16 cellular contexts compared by ENCODE assay signal in the genomic region with DNA sequence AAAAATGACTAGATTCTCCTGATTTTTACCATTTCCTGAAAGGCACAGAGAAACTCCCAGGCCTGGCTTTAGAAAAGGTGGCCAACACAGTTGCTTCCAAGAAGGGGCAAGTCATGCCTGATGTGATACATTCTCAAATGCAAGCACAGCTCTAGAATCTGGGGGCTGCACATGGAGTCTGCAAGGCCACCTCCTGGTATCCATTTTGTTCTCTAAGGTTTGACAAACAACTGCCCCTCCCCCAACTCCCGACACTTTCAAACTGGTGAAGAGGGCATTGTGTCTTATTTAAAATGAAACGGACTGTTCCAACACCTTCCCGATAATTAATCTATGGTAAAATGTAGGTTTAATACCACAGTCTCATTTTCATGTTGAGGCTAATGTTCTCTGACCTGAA.
DNase-seq lines count a peak whose midpoint lies in the region; ATAC-seq and TF ChIP-seq lines count a peak whose summit lies in the region.
"Had no signal": no experiment of that assay in that cellular context is flagged by ENCODE, and none has a peak within 500 bp of the region (broad histone marks: within the 10 kb centered on the region; RNA-seq: fewer than 3 reads in every experiment).

No MANE protein-coding gene starts in this region.

- H4K5ac ChIP-seq in mesendoderm (ENCODE audit: low read length): no peak overlapping the region

- H3K27me3 Mint-ChIP-seq in endodermal cell (ENCODE audit: insufficient read depth): no peaks in the 10 kb centered on the region
- no peaks in the 10 kb centered on the region for H3K27me3 Mint-ChIP-seq in T-helper 2 cell treated with Interferon-gamma antibody and Interleukin-4, amounts not matched to agents 5 μg/mL and 100 μg/mL, for 36 hours (ENCODE audit: low read depth)
- H3K27me3 Mint-ChIP-seq: B cell, IgD-negative memory B cell had no signal

- H2BK5ac ChIP-seq in mesendoderm (ENCODE audit: low read length): no peak overlapping the region

- no peak overlapping the region for H3K27ac Mint-ChIP-seq in endodermal cell
- no peak overlapping the region for H3K27ac Mint-ChIP-seq in T-helper 2 cell treated with Interferon-gamma antibody and Interleukin-4, amounts not matched to agents 5 μg/mL and 100 μg/mL, for 36 hours
- H3K27ac Mint-ChIP-seq: B cell, IgD-negative memory B cell had no signal

- peak overlapping the region; percentile 78 for H2BK15ac ChIP-seq in mesendoderm (replicated peaks; ENCODE audit: low read depth)

- no peak for TF ChIP-seq CTCF in endodermal cell (conservative IDR thresholded peaks at IDR 0.05)

- H3K18ac ChIP-seq in mesendoderm (ENCODE audit: low read length): peak overlapping the region; percentile 84

- peaks cover 12% of the 10 kb centered on the region for H3K4me1 Mint-ChIP-seq in endodermal cell
- no peaks in the 10 kb centered on the region for H3K4me1 Mint-ChIP-seq in T-helper 2 cell treated with Interferon-gamma antibody and Interleukin-4, amounts not matched to agents 5 μg/mL and 100 μg/mL, for 36 hours (ENCODE audit: low read depth)
- H3K4me1 Mint-ChIP-seq: B cell, IgD-negative memory B cell had no signal

- DNase-seq in ELF-1 (ENCODE audit: low read depth, low spot score) (peak; percentile 16), NCI-H2227 (lab: John Stamatoyannopoulos, UW; ENCODE audit: unreplicated experiment) (peak; percentile 17), endodermal cell (peak; percentile 55), mesendoderm (peak; percentile 49)
- DNase-seq in activated CD4-positive, alpha-beta T cell treated with anti-CD3 and anti-CD28 coated beads for 4 hours: no peak
- no peak for DNase-seq in T-helper 2 cell treated with Interferon-gamma antibody and Interleukin-4, amounts not matched to agents 5 μg/mL and 100 μg/mL, for 36 hours (ENCODE audit: low spot score)
- DNase-seq: DMS79 treated with DMSO at 0.1 percent for 48 hours, HCEC 1CT, Kasumi-1, NCI-H1105, NCI-H2081 treated with DMSO at 0.1 percent for 48 hours, NCI-H524 had no signal

- H3K4me3 ChIP-seq in endodermal cell (ENCODE audit: low read length) (no peak overlapping the region), mesendoderm (ENCODE audit: low read length) (no peak overlapping the region)
- H3K4me3 ChIP-seq: SJSA1 had no signal

- no peak overlapping the region for H3K4me3 Mint-ChIP-seq in endodermal cell
- H3K4me3 Mint-ChIP-seq in T-helper 2 cell treated with Interferon-gamma antibody and Interleukin-4, amounts not matched to agents 5 μg/mL and 100 μg/mL, for 36 hours: no peak overlapping the region
- H3K4me3 Mint-ChIP-seq: B cell, IgD-negative memory B cell had no signal

- H3K36me3 Mint-ChIP-seq in endodermal cell (ENCODE audit: low read depth): no peaks in the 10 kb centered on the region
- H3K36me3 Mint-ChIP-seq in T-helper 2 cell treated with Interferon-gamma antibody and Interleukin-4, amounts not matched to agents 5 μg/mL and 100 μg/mL, for 36 hours (ENCODE audit: low read depth): no peaks in the 10 kb centered on the region
- H3K36me3 Mint-ChIP-seq: IgD-negative memory B cell had no signal

- no peak overlapping the region for H3K9ac ChIP-seq in endodermal cell (ENCODE audit: extremely low read depth, low read length, poor library complexity, severe bottlenecking)
- H3K9ac ChIP-seq in mesendoderm (ENCODE audit: low read length): no peak overlapping the region

- no peak overlapping the region for H3K56ac ChIP-seq in mesendoderm (ENCODE audit: low read length)

- H3K9me3 Mint-ChIP-seq in endodermal cell: no peaks in the 10 kb centered on the region
- no peaks in the 10 kb centered on the region for H3K9me3 Mint-ChIP-seq in T-helper 2 cell treated with Interferon-gamma antibody and Interleukin-4, amounts not matched to agents 5 μg/mL and 100 μg/mL, for 36 hours

- H4K8ac ChIP-seq in mesendoderm (ENCODE audit: low read depth, low read length): no peak overlapping the region

- H3K4ac ChIP-seq in mesendoderm (ENCODE audit: low read depth, low read length): peak overlapping the region; percentile 55

- no peak for ATAC-seq in HG03139 (IDR thresholded peaks at IDR 0.05; ENCODE audit: unreplicated experiment)

- H3K79me2 ChIP-seq in mesendoderm (ENCODE audit: control insufficient read depth, insufficient read depth, low read length): no peaks in the 10 kb centered on the region

- H3K4me2 ChIP-seq in mesendoderm (ENCODE audit: low read length): no peak overlapping the region

- no peaks in the 10 kb centered on the region for H3K79me1 ChIP-seq in mesendoderm (ENCODE audit: low read length)

- WGBS in endodermal cell (ENCODE audit: insufficient coverage in 1 of 2, insufficient read length in 1 of 2), 2 experiments: 81% methylated on average over 3 of the region's 3 CpGs; no CpG with 5 or more reads in 1 of the 2 experiments
- no CpG with 5 or more reads among the region's 3 CpGs for WGBS in mesendoderm (ENCODE audit: extremely low coverage, insufficient coverage, low lambda C conversion rate)

- H3K4me1 ChIP-seq in endodermal cell (ENCODE audit: control insufficient read depth, insufficient read depth, low read length) (no peaks in the 10 kb centered on the region), mesendoderm (ENCODE audit: control insufficient read depth, low read depth, low read length) (no peaks in the 10 kb centered on the region)
- H3K4me1 ChIP-seq: SJSA1 had no signal

- no peak overlapping the region for H3K23ac ChIP-seq in mesendoderm (ENCODE audit: low read length)

- no peaks in the 10 kb centered on the region for H3K27me3 ChIP-seq in endodermal cell (ENCODE audit: control insufficient read depth, insufficient read depth, low read length, poor library complexity, severe bottlenecking)
- H3K27me3 ChIP-seq in mesendoderm (ENCODE audit: insufficient read depth, low read length, poor library complexity): no peaks in the 10 kb centered on the region
- H3K27me3 ChIP-seq: SJSA1 had no signal

- H3K27ac ChIP-seq in endodermal cell (ENCODE audit: low read depth, low read length) (no peak overlapping the region), mesendoderm (ENCODE audit: low read depth, low read length) (no peak overlapping the region)
- H3K27ac ChIP-seq: SJSA1 had no signal

- H3K36me3 ChIP-seq in endodermal cell (ENCODE audit: control insufficient read depth, insufficient read depth, low read length): no peaks in the 10 kb centered on the region
- H3K36me3 ChIP-seq in mesendoderm (ENCODE audit: control insufficient read depth, insufficient read depth, low read length): no peaks in the 10 kb centered on the region
- H3K36me3 ChIP-seq: SJSA1 had no signal

- H2BK120ac ChIP-seq in mesendoderm (ENCODE audit: low read depth, low read length): no peak overlapping the region

- no peaks in the 10 kb centered on the region for H3K9me3 ChIP-seq in endodermal cell (ENCODE audit: control insufficient read depth, low read length)
- H3K9me3 ChIP-seq: SJSA1 had no signal

- H2AK5ac ChIP-seq in mesendoderm (ENCODE audit: low read length): no peak overlapping the region

Comparison
In these comparisons a context has a peak if more than half of its experiments do, and no peak if none do; other contexts are left out.
1. DNase-seq: peak in ELF-1 (single experiment), NCI-H2227 (single experiment), endodermal cell (single experiment) and mesendoderm (single experiment); none in activated CD4-positive, alpha-beta T cell treated with anti-CD3 and anti-CD28 coated beads for 4 hours (0 of 2) and T-helper 2 cell treated with Interferon-gamma antibody and Interleukin-4, amounts not matched to agents 5 μg/mL and 100 μg/mL, for 36 hours (single experiment).